26 cellular contexts compared by ENCODE assay signal in the genomic region with DNA sequence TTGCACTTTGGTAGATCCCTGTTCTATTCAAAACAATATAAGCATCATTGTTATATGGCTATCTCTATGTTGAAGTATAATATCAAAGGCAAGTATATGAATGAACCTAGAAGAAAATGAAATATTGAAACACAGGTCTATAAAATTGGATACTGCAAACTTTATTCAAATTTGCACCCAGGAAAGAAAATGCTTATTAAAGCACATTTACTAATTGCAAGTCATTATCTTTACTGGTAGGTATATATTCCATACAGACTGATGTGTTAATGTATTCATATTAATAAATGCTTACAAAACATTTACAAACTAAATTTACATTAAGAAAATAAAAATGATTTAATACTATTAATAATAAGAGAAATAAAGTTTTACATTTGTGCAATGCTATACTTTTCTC.
A peak's percentile ranks its signal among the peaks of the same experiment; 100 is the strongest.
DNase-seq lines count a peak whose midpoint lies in the region; ATAC-seq, FAIRE-seq and TF ChIP-seq lines count a peak whose summit lies in the region.
"Had no signal": no experiment of that assay in that cellular context is flagged by ENCODE, and none has a peak within 500 bp of the region (broad histone marks: within the 10 kb centered on the region; RNA-seq: fewer than 3 reads in every experiment).

No MANE protein-coding gene starts in this region.

- H3K36me3 ChIP-seq in HepG2 (replicated peaks in 1 of 2; ENCODE audit: control insufficient read depth in 1 of 2, insufficient read depth in 2 of 2, low read length in 2 of 2) (no peaks in the 10 kb centered on the region), right lobe of liver (no peaks in the 10 kb centered on the region), SU-DHL-6 (ENCODE audit: low read length) (no peaks in the 10 kb centered on the region), uterus (no peaks in the 10 kb centered on the region)
- H3K36me3 ChIP-seq: BE2C, BLaER1 had no signal

- no peaks in the 10 kb centered on the region for H3K4me1 ChIP-seq in HepG2 (ENCODE audit: insufficient read depth, low read length)
- no peaks in the 10 kb centered on the region for H3K4me1 ChIP-seq in right lobe of liver
- no peaks in the 10 kb centered on the region for H3K4me1 ChIP-seq in uterus
- H3K4me1 ChIP-seq: BE2C, BLaER1 had no signal

- H3K27me3 ChIP-seq in HepG2 (ENCODE audit: control insufficient read depth in 1 of 2, insufficient read depth in 2 of 2, low read length in 2 of 2) (no peaks in the 10 kb centered on the region), right lobe of liver (no peaks in the 10 kb centered on the region), SU-DHL-6 (ENCODE audit: low read length) (no peaks in the 10 kb centered on the region), uterus (no peaks in the 10 kb centered on the region)
- H3K27me3 ChIP-seq: BE2C, BLaER1 had no signal

- H3F3A ChIP-seq in SU-DHL-6 (ENCODE audit: insufficient read depth), result no peaks in the 10 kb centered on the region

- H3K4me3 ChIP-seq in HepG2 (replicated peaks in 1 of 3; ENCODE audit: insufficient read depth in 1 of 3, low read depth in 2 of 3, low read length in 3 of 3) (no peak overlapping the region), right lobe of liver (no peak overlapping the region), SU-DHL-6 (ENCODE audit: insufficient read depth, low read length, poor library complexity, severe bottlenecking) (no peak overlapping the region), uterus (no peak overlapping the region)
- H3K4me3 ChIP-seq: BLaER1, GM12878 had no signal

- CTCF ChIA-PET in HepG2 (lab: Yijun Ruan, JAX; ENCODE audit: low intra/inter-chr PET ratio, low total read pairs), result no interaction called here

- H3K79me2 ChIP-seq in HepG2 (ENCODE audit: insufficient read depth, low read length), result no peaks in the 10 kb centered on the region
- H3K79me2 ChIP-seq in SU-DHL-6 (ENCODE audit: insufficient read depth, low read length), result no peaks in the 10 kb centered on the region

- no peak for ATAC-seq in HepG2
- ATAC-seq in right lobe of liver, result no peak
- ATAC-seq: GM12878 had no signal

- no TSS peak for BruUV-seq in HepG2 (replicated peaks; lab: Mats Ljungman, UMichigan)

- TF ChIP-seq RAD21 in HepG2 (CRISPR knock-in tag; IDR thresholded peaks at IDR 0.05), result no peak

- H2AFZ ChIP-seq in HepG2 (ENCODE audit: low read length), result no peak overlapping the region
- peak overlapping the region; percentile 38 for H2AFZ ChIP-seq in SU-DHL-6 (ENCODE audit: low read depth, low read length, severe bottlenecking)

- POLR2A ChIA-PET in HepG2 (lab: Yijun Ruan, JAX), result no interaction called here

- intact Hi-C loops in HepG2 (cut with micrococcal nuclease; ENCODE audit: unreplicated experiment), result no loop called here
- intact Hi-C loops in right lobe of liver (cut with DNase I), result no loop called here
- intact Hi-C loops in uterus (cut with DNase I; ENCODE audit: low total_unique reads), result no loop called here

- FAIRE-seq in HepG2 (lab: Jason Lieb, UNC) (no peak), endometrium (lab: Jason Lieb, UNC) (peak; percentile 45)
- FAIRE-seq: GM12878, GM12892, GM18507 had no signal

- in situ Hi-C loops in HepG2 (cut with HindIII; ENCODE audit: extremely low pct_ligation_motif_present, low pct_unique_long_range_greater_than_20kb), result no loop called here

- TF ChIP-seq EP300 in HepG2 (IDR thresholded peaks at IDR 0.05; ENCODE audit: low read depth in 2 of 2, low read length in 2 of 2) (no peak), HepG2 (CRISPR knock-in tag; IDR thresholded peaks at IDR 0.05; ENCODE audit: borderline replicate concordance) (no peak)

- no peak for TF ChIP-seq CTCF in HepG2 (CRISPR knock-in tag; IDR thresholded peaks at IDR 0.05)
- TF ChIP-seq CTCF in right lobe of liver (IDR thresholded peaks at IDR 0.05), result no peak
- TF ChIP-seq CTCF in SU-DHL-6 (IDR thresholded peaks at IDR 0.05; ENCODE audit: insufficient read depth, low read length, poor library complexity, severe bottlenecking), result no peak
- TF ChIP-seq CTCF in uterus (IDR thresholded peaks at IDR 0.05), result no peak

- peaks cover 76% of the 10 kb centered on the region for H3K9me3 ChIP-seq in HepG2 (ENCODE audit: low read length)
- H3K9me3 ChIP-seq in right lobe of liver, result no peaks in the 10 kb centered on the region
- no peaks in the 10 kb centered on the region for H3K9me3 ChIP-seq in SU-DHL-6 (ENCODE audit: insufficient read depth, low read length)
- H3K9me3 ChIP-seq in uterus, result no peaks in the 10 kb centered on the region
- H3K9me3 ChIP-seq: BE2C, BLaER1 had no signal

- H3K9me2 ChIP-seq in SU-DHL-6 (replicated peaks; ENCODE audit: insufficient read depth, low read length), result no peaks in the 10 kb centered on the region

- no peak overlapping the region for H3K9ac ChIP-seq in HepG2 (ENCODE audit: insufficient read depth, low read depth, low read length)
- no peak overlapping the region for H3K9ac ChIP-seq in SU-DHL-6 (ENCODE audit: low read length)
- H3K9ac ChIP-seq: BLaER1 had no signal

- DNase-seq in HepG2 (ENCODE audit: low spot score), result no peak
- DNase-seq in right lobe of liver, result no peak
- DNase-seq in mesenteric fat pad (ENCODE audit: low spot score), result no peak
- no peak for DNase-seq in uterus
- DNase-seq in NCI-H2171 treated with DMSO at 0.1 percent for 48 hours (lab: John Stamatoyannopoulos, UW), result no peak
- DNase-seq: ACHN; BE2C; C1 segment of cervical spinal cord; CD4-positive, alpha-beta memory T cell; CD4-positive, CD25-positive, alpha-beta regulatory T cell; CD8-positive, alpha-beta memory T cell; COR-L47; DMS 273 treated with DMSO at 0.1 percent for 48 hours; DMS153; DMS53; DMS79; DND-41; EL; GDM1 had no signal

- no peak overlapping the region for H3K4me2 ChIP-seq in HepG2 (ENCODE audit: low read depth, low read length)
- no peak overlapping the region for H3K4me2 ChIP-seq in SU-DHL-6 (ENCODE audit: low read depth, low read length, poor library complexity, severe bottlenecking)
- H3K4me2 ChIP-seq: BLaER1 had no signal

- H3K27ac ChIP-seq in HepG2 (ENCODE audit: extremely low read length, insufficient read depth, low read length), result no peak overlapping the region
- no peak overlapping the region for H3K27ac ChIP-seq in right lobe of liver
- no peak overlapping the region for H3K27ac ChIP-seq in SU-DHL-6 (ENCODE audit: low read depth, low read length)
- H3K27ac ChIP-seq in uterus, result no peak overlapping the region
- H3K27ac ChIP-seq: 22Rv1, BLaER1 had no signal

- H4K20me1 ChIP-seq in HepG2 (ENCODE audit: insufficient read depth, low read length) (no peaks in the 10 kb centered on the region), SU-DHL-6 (ENCODE audit: low read depth, low read length) (no peaks in the 10 kb centered on the region)
- H4K20me1 ChIP-seq: BLaER1 had no signal

- TF ChIP-seq POLR2A in HepG2 (IDR thresholded peaks at IDR 0.05; ENCODE audit: insufficient read depth in 1 of 2, low read depth in 2 of 2, low read length in 2 of 2) (no peak), right lobe of liver (IDR thresholded peaks at IDR 0.05) (no peak), uterus (IDR thresholded peaks at IDR 0.05) (no peak)

TF ChIP-seq in HepG2, 621 proteins besides CTCF, POLR2A, EP300 and RAD21:
- peak; percentile 35; the same call in 1 of the 2 replicates for TF ChIP-seq MAFF (IDR thresholded peaks at IDR 0.05; ENCODE audit: low read depth, low read length)
- TF ChIP-seq ZNF547 (CRISPR knock-in tag; IDR thresholded peaks at IDR 0.05), result no peak
- TF ChIP-seq MAFK (conservative IDR thresholded peaks at IDR 0.05 in 1 of 2, IDR thresholded peaks at IDR 0.05 in 1 of 2; ENCODE audit: low read length in 2 of 2), result peak in 1 of 2 experiments; percentile 62; a peak in 2 of 4 replicates
- no peak for TF ChIP-seq TCF12 (IDR thresholded peaks at IDR 0.05)
- TF ChIP-seq TCF12 (CRISPR knock-in tag; IDR thresholded peaks at IDR 0.05), result no peak
